20 cellular contexts compared by ENCODE assay signal in the genomic region with DNA sequence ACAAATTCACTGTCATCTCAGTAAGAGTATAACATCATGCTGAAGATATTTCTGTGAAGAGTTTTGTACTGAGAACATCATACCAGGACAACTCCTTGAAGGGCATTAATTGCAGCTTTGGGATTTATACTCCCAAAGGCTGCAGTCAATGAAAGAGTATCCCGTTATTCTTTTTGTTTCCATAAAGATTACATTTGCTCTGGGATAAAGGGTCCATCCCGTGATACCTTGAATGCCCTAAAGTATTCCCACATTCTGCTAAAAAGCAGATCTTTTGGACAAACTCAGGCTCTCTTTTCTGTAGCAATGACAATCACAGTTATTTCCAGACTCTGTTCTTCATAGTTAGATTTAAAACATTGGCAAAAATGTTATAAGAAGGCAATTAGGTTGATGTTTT. TPM values are rescaled to one million over a fixed set of nuclear protein-coding genes. Genes with fewer than 3 reads are reported as not detected.
"Had no signal": no experiment of that assay in that cellular context is flagged by ENCODE, and none has a peak within 500 bp of the region (broad histone marks: within the 10 kb centered on the region; RNA-seq: fewer than 3 reads in every experiment).

A gene (plus strand): TSS at position 301 of the 400 bp plus-strand sequence. CDS start 2,729 bp downstream, outside the sequence.

RNA-seq across cellular contexts. Expression of the gene that starts here (rescaled TPM):
- total RNA-seq: activated naive CD4-positive, alpha-beta T cell treated with anti-CD3 and anti-CD28 coated beads for 36 hours; activated naive CD4-positive, alpha-beta T cell treated with anti-CD3 and anti-CD28 coated beads, Interleukin-2, amount 50 U/mL, for 72 hours; activated naive CD8-positive, alpha-beta T cell treated with anti-CD3 and anti-CD28 coated beads for 36 hours; activated naive CD8-positive, alpha-beta T cell treated with anti-CD3 and anti-CD28 coated beads, Interleukin-2, amount 10 ng/mL, durations not matched to agents 7 days and 5 days; activated T-cell treated with anti-CD3 and anti-CD28 coated beads, Interleukin-2, amount 50 U/mL, for 4 hours; activated T-cell treated with anti-CD3 and anti-CD28 coated beads, Interleukin-2, amount 50 U/mL, for 72 hours; activated T-helper 1 cell treated with anti-CD3 and anti-CD28 coated beads, Interleukin-12 subunit alpha, Interleukin-12 subunit beta, Interleukin-2, Interleukin-4 antibody, amounts not matched to agents 30 ng/mL and 10 ng/mL and 1 ng/mL, durations not matched to agents 14 hours and 24 hours and 36 hours; activated T-helper 17 cell treated with anti-CD3 and anti-CD28 coated beads, Interleukin-2, amount 50 U/mL, for 72 hours; activated T-helper 2 cell treated with anti-CD3 and anti-CD28 coated beads, Interferon-gamma antibody, Interleukin-2, Interleukin-4, amounts not matched to agents 10 μg/mL and 5 μg/mL and 100 μg/mL, durations not matched to agents 14 hours and 24 hours and 36 hours; adrenal gland; aorta; ascending aorta; astrocyte; body of pancreas; breast epithelium; bronchial epithelial cell; cardiac muscle cell; cardiac septum; chondrocyte had no signal
- polyA plus RNA-seq: adipose tissue, adrenal gland, aorta, cardiac muscle cell had no signal
